ENCODE assay signal across 1 cellular context in the genomic region with DNA sequence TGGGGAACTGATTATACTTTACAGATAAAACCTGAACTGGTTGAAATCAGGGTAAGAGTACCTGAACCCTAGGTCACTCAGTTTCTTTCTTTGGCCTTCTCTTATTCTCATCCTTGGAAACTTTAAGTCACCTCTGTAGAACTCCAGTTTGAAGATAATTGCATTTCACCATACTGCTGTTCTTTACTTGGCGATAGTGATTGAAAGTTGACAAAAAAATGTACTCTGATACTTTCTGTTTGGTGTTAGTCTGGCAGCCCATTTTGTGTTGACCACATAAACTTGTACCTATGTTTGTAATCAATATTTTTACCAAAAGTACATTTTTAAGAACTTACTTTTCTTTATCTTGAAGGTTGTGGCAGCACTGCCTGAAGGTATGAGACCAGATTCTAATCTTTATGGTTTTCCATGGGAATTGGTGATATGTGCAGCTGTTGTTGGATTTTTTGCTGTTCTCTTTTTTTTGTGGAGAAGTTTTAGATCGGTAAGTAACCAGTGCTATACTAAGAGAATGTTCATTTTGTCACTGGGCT.
TF ChIP-seq lines count a peak whose summit lies in the region.

No MANE protein-coding gene starts in this region.

TF ChIP-seq in liver, 16 proteins besides CTCF, POLR2A, EP300 and RAD21:
- TF ChIP-seq SP1 (IDR thresholded peaks at IDR 0.05) (no peak), HNF4A (conservative IDR thresholded peaks at IDR 0.05) (peak; percentile 3 to 7)
